In the genomic region with DNA sequence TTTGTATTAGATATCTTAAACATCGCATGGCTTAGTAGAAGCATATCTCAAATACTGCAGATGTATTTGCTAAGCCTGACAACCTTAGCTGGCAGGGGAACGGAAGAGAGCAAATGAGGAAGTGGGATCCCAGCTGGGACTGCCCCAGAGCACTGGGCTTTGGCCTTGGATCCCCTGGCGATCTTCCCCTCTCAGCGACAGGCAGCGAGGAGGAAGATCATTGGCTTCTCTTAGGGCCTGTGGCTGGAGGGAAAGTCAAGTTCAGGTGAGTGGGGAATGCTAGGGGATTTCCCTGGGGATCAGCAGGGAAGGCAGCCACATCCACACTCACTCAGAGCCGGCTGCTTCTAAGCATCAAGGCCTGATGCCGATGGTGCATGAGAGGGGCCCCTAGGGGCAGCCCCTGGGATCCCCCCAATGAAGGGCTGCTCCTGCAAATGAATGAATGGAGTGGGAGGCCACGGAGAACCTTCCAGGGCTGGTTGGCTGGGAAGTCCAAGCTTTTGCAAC, we compare ENCODE assay signal across 8 cellular contexts. TPM values are rescaled to one million over a fixed set of nuclear protein-coding genes. Genes with fewer than 3 reads are reported as not detected.
A peak's percentile ranks its signal among the peaks of the same experiment; 100 is the strongest.
DNase-seq lines count a peak whose midpoint lies in the region; ATAC-seq lines count a peak whose summit lies in the region.

No MANE protein-coding gene starts in this region.

- no peak overlapping the region for H3K9ac ChIP-seq in neuronal stem cell (ENCODE audit: low read depth, low read length, poor library complexity)

- no peak overlapping the region for H3K27ac ChIP-seq in neuronal stem cell (replicated peaks; ENCODE audit: low read length)

- no peaks in the 10 kb centered on the region for H3K36me3 Mint-ChIP-seq in activated naive CD8-positive, alpha-beta T cell treated with anti-CD3 and anti-CD28 coated beads, Interleukin-2, amount 50 U/mL, for 24 hours (ENCODE audit: low read depth)
- no peaks in the 10 kb centered on the region for H3K36me3 Mint-ChIP-seq in activated naive CD8-positive, alpha-beta T cell treated with anti-CD3 and anti-CD28 coated beads for 36 hours

- H3K14ac ChIP-seq in neuronal stem cell (ENCODE audit: low read length), result peak overlapping the region; percentile 47

- ATAC-seq in activated naive CD8-positive, alpha-beta T cell treated with anti-CD3 and anti-CD28 coated beads, Interleukin-2, amount 50 U/mL, for 24 hours, result no peak
- peak; percentile 85 for ATAC-seq in HG03095 (IDR thresholded peaks at IDR 0.05; ENCODE audit: unreplicated experiment)

- H3K4me1 Mint-ChIP-seq in activated naive CD8-positive, alpha-beta T cell treated with anti-CD3 and anti-CD28 coated beads, Interleukin-2, amount 50 U/mL, for 24 hours, result peaks cover 6% of the 10 kb centered on the region
- H3K4me1 Mint-ChIP-seq in activated naive CD8-positive, alpha-beta T cell treated with anti-CD3 and anti-CD28 coated beads for 36 hours, result peaks cover 6% of the 10 kb centered on the region

- no peak overlapping the region for H3K4me3 ChIP-seq in neuronal stem cell (ENCODE audit: low read length in 2 of 2)

- no peak overlapping the region for H2AFZ ChIP-seq in neuronal stem cell (ENCODE audit: low read length)

- H3K79me1 ChIP-seq in neuronal stem cell (ENCODE audit: low read depth, low read length), result no peaks in the 10 kb centered on the region

- no peaks in the 10 kb centered on the region for H3K36me3 ChIP-seq in neuronal stem cell (replicated peaks in 1 of 2; ENCODE audit: control insufficient read depth in 2 of 2, insufficient read depth in 2 of 2, low read length in 2 of 2)

- H3K4me2 ChIP-seq in neuronal stem cell (ENCODE audit: insufficient read depth, low read length, poor library complexity, severe bottlenecking), result no peak overlapping the region

- no peak overlapping the region for H4K8ac ChIP-seq in neuronal stem cell (ENCODE audit: low read depth, low read length)

- H2BK12ac ChIP-seq in neuronal stem cell (ENCODE audit: low read length), result no peak overlapping the region

- no peak overlapping the region for H3K27ac Mint-ChIP-seq in activated naive CD8-positive, alpha-beta T cell treated with anti-CD3 and anti-CD28 coated beads, Interleukin-2, amount 50 U/mL, for 24 hours
- no peak overlapping the region for H3K27ac Mint-ChIP-seq in activated naive CD8-positive, alpha-beta T cell treated with anti-CD3 and anti-CD28 coated beads for 36 hours

- no peak overlapping the region for H2BK120ac ChIP-seq in neuronal stem cell (ENCODE audit: low read depth, low read length)

- H3K9me3 Mint-ChIP-seq in activated naive CD8-positive, alpha-beta T cell treated with anti-CD3 and anti-CD28 coated beads, Interleukin-2, amount 50 U/mL, for 24 hours, result no peaks in the 10 kb centered on the region
- H3K9me3 Mint-ChIP-seq in activated naive CD8-positive, alpha-beta T cell treated with anti-CD3 and anti-CD28 coated beads for 36 hours, result no peaks in the 10 kb centered on the region

- no peak overlapping the region for H4K91ac ChIP-seq in neuronal stem cell (ENCODE audit: low read depth, low read length, poor library complexity)

- H3K9me3 ChIP-seq in neuronal stem cell (replicated peaks in 1 of 2; ENCODE audit: control insufficient read depth in 2 of 2, insufficient read depth in 1 of 2, low read depth in 1 of 2, low read length in 2 of 2), result no peaks in the 10 kb centered on the region

- DNase-seq in activated naive CD8-positive, alpha-beta T cell treated with anti-CD3 and anti-CD28 coated beads, Interleukin-2, amount 50 U/mL, for 24 hours, result peak; percentile 14
- DNase-seq in activated naive CD8-positive, alpha-beta T cell treated with anti-CD3 and anti-CD28 coated beads for 36 hours, result no peak
- peak; percentile 72 for DNase-seq in UCSD-AML1 (lab: John Stamatoyannopoulos, UW; ENCODE audit: unreplicated experiment)
- DNase-seq in neuronal stem cell (ENCODE audit: low spot score), result no peak
- no peak for DNase-seq in NCI-H2171 treated with DMSO at 0.1 percent for 48 hours (lab: John Stamatoyannopoulos, UW)
- no peak for DNase-seq in COR-L47 (lab: John Stamatoyannopoulos, UW)
- DNase-seq in HCEC 1CT, result no peak

- H3K4me3 Mint-ChIP-seq in activated naive CD8-positive, alpha-beta T cell treated with anti-CD3 and anti-CD28 coated beads, Interleukin-2, amount 50 U/mL, for 24 hours, result no peak overlapping the region
- no peak overlapping the region for H3K4me3 Mint-ChIP-seq in activated naive CD8-positive, alpha-beta T cell treated with anti-CD3 and anti-CD28 coated beads for 36 hours

- no peak overlapping the region for H2AK5ac ChIP-seq in neuronal stem cell (ENCODE audit: low read depth, low read length)

- H3K27me3 Mint-ChIP-seq in activated naive CD8-positive, alpha-beta T cell treated with anti-CD3 and anti-CD28 coated beads, Interleukin-2, amount 50 U/mL, for 24 hours, result peaks cover 10% of the 10 kb centered on the region
- peaks cover 11% of the 10 kb centered on the region for H3K27me3 Mint-ChIP-seq in activated naive CD8-positive, alpha-beta T cell treated with anti-CD3 and anti-CD28 coated beads for 36 hours

- H3K18ac ChIP-seq in neuronal stem cell (ENCODE audit: low read length), result peak overlapping the region; percentile 52

- peak overlapping the region; percentile 49 for H3K23ac ChIP-seq in neuronal stem cell (ENCODE audit: low read depth, low read length, poor library complexity)

- H2BK5ac ChIP-seq in neuronal stem cell (ENCODE audit: low read length), result no peak overlapping the region

- no peak overlapping the region for H3K4ac ChIP-seq in neuronal stem cell (ENCODE audit: low read length)

- peaks cover 0 to 9% (median 2%) of the 10 kb centered on the region in 3 experiments for H3K27me3 ChIP-seq in neuronal stem cell (ENCODE audit: control insufficient read depth in 3 of 3, insufficient read depth in 3 of 3, low read depth in 1 of 3, low read length in 3 of 3)

- H2BK15ac ChIP-seq in neuronal stem cell (ENCODE audit: low read length), result no peak overlapping the region

- H3K4me1 ChIP-seq in neuronal stem cell (ENCODE audit: control insufficient read depth in 2 of 2, insufficient read depth in 1 of 2, low read depth in 1 of 2, low read length in 2 of 2), result peaks cover 0 to 4% of the 10 kb centered on the region in 2 donors

- no CpG with 5 or more reads among the region's 8 CpGs for WGBS in neuronal stem cell (ENCODE audit: extremely low coverage in 2 of 2, insufficient read length in 2 of 2, insufficient replicate concordance in 1 of 2), 2 donors

RNA-seq across cellular contexts. Expression of a gene that starts 42.0 kb away (rescaled TPM):
- total RNA-seq in activated naive CD8-positive, alpha-beta T cell treated with anti-CD3 and anti-CD28 coated beads for 36 hours, result not detected
- not detected for polyA plus RNA-seq in neuronal stem cell (2013, experiment 1 of 2)
- not detected for polyA plus RNA-seq in neuronal stem cell (2013, experiment 2 of 2)

Comparison
In these comparisons a context has a peak if more than half of its experiments do, and no peak if none do; other contexts are left out.
1. DNase-seq: peak in activated naive CD8-positive, alpha-beta T cell treated with anti-CD3 and anti-CD28 coated beads, Interleukin-2, amount 50 U/mL, for 24 hours (single experiment) and UCSD-AML1 (single experiment); none in activated naive CD8-positive, alpha-beta T cell treated with anti-CD3 and anti-CD28 coated beads for 36 hours (single experiment), neuronal stem cell (single experiment), NCI-H2171 treated with DMSO at 0.1 percent for 48 hours (single experiment), COR-L47 (single experiment) and HCEC 1CT (single experiment).